Comparison of ENCODE assay signal across 10 cellular contexts in genomic region chr17:10197362-10197720, GRCh38. TPM values are rescaled to one million over a fixed set of nuclear protein-coding genes. Genes with fewer than 3 reads are reported as not detected.
DNase-seq lines count a peak whose midpoint lies in the region; ATAC-seq and TF ChIP-seq lines count a peak whose summit lies in the region.
"Had no signal": no experiment of that assay in that cellular context is flagged by ENCODE, and none has a peak within 500 bp of the region (broad histone marks: within the 10 kb centered on the region; RNA-seq: fewer than 3 reads in every experiment).

No MANE protein-coding gene starts in this region.

- H3K27me3 ChIP-seq in Loucy (ENCODE audit: insufficient read depth, low read length, poor library complexity, severe bottlenecking): no peaks in the 10 kb centered on the region
- no peaks in the 10 kb centered on the region for H3K27me3 ChIP-seq in tibial nerve
- H3K27me3 ChIP-seq in thyroid gland: no peaks in the 10 kb centered on the region

- no peak overlapping the region for H3K27ac Mint-ChIP-seq in naive B cell

- H3K9me3 Mint-ChIP-seq in naive B cell: peaks cover 6 to 22% (median 15%) of the 10 kb centered on the region in 7 donors

- peaks cover 4 to 19% (median 6%) of the 10 kb centered on the region in 3 donors for H3K4me1 Mint-ChIP-seq in naive B cell

- TF ChIP-seq POLR2A in tibial nerve (IDR thresholded peaks at IDR 0.05) (no peak), thyroid gland (IDR thresholded peaks at IDR 0.05) (no peak)

- H3K27ac ChIP-seq in tibial nerve (peak overlapping the region in 3 of 4 donors; percentile 41 to 80 (median 54)), thyroid gland (no peak overlapping the region)

- peaks cover 3 to 20% of the 10 kb centered on the region in 2 donors for H3K36me3 Mint-ChIP-seq in naive B cell

- intact Hi-C loops in thyroid gland (cut with DNase I): no loop called here

- ATAC-seq in naive B cell (ENCODE audit: low read depth in 2 of 2) (no peak), HG02884 (IDR thresholded peaks at IDR 0.05; ENCODE audit: unreplicated experiment) (no peak)

- H3F3A ChIP-seq in Loucy (ENCODE audit: low read depth): peaks cover 3% of the 10 kb centered on the region; the same call in 1 of the 2 replicates

- no peak for TF ChIP-seq EP300 in tibial nerve (IDR thresholded peaks at IDR 0.05)

- peaks cover 23% of the 10 kb centered on the region for H4K20me1 ChIP-seq in Loucy (ENCODE audit: insufficient read depth, low read length, poor library complexity, severe bottlenecking)

- H3K4me1 ChIP-seq in Loucy (ENCODE audit: insufficient read depth, low read length, poor library complexity, severe bottlenecking): peaks cover 41% of the 10 kb centered on the region
- peaks cover 0 to 22% (median 4%) of the 10 kb centered on the region in 4 donors for H3K4me1 ChIP-seq in tibial nerve
- H3K4me1 ChIP-seq in thyroid gland: no peaks in the 10 kb centered on the region

- peak overlapping the region; percentile 90 for H3K9ac ChIP-seq in Loucy (ENCODE audit: low read depth, low read length, poor library complexity, severe bottlenecking)

- no peaks in the 10 kb centered on the region for H3K9me3 ChIP-seq in Loucy (ENCODE audit: insufficient read depth, low read depth, low read length)
- peaks cover 0 to 22% (median 2%) of the 10 kb centered on the region in 4 donors for H3K9me3 ChIP-seq in tibial nerve
- H3K9me3 ChIP-seq in thyroid gland: no peaks in the 10 kb centered on the region

- no peak overlapping the region for H2AFZ ChIP-seq in Loucy (ENCODE audit: low read length)

- H3K27me3 Mint-ChIP-seq in naive B cell: peaks cover 6 to 16% (median 7%) of the 10 kb centered on the region in 3 donors

- no peaks in the 10 kb centered on the region for H3K9me2 ChIP-seq in Loucy (replicated peaks; ENCODE audit: low read depth, low read length)

- H3K36me3 ChIP-seq in Loucy (ENCODE audit: insufficient read depth, low read length) (no peaks in the 10 kb centered on the region), tibial nerve (peaks cover 0 to 12% (median 0%) of the 10 kb centered on the region in 3 donors), thyroid gland (no peaks in the 10 kb centered on the region)

- DNase-seq in fibroblast of villous mesenchyme (ENCODE audit: low read depth) (no peak), naive B cell (no peak), tibial nerve (ENCODE audit: low spot score in 2 of 2) (no peak), kidney glomerular epithelial cell (lab: John Stamatoyannopoulos, UW) (no peak), thyroid gland (no peak)
- DNase-seq in activated naive CD4-positive, alpha-beta T cell (lab: John Stamatoyannopoulos, UW): no peak
- DNase-seq: activated naive CD4-positive, alpha-beta T cell treated with Interleukin-2 at 50 U/mL for 16 hours; NCI-H1417 treated with DMSO at 0.1 percent for 48 hours had no signal

- H3K4me3 ChIP-seq in Loucy (ENCODE audit: low read length, poor library complexity, severe bottlenecking) (peak overlapping the region; percentile 79), fibroblast of villous mesenchyme (ENCODE audit: low read depth, low read length) (peak overlapping the region; percentile 71), tibial nerve (peak overlapping the region; percentile 50 to 84 (median 60)), thyroid gland (replicated peaks in 1 of 3) (peak overlapping the region in 1 of 3 donors; percentile 44)

- peak overlapping the region; percentile 99 for H3K4me2 ChIP-seq in Loucy (ENCODE audit: low read depth, low read length, poor library complexity, severe bottlenecking)

- H3K4me3 Mint-ChIP-seq in naive B cell: peak overlapping the region; percentile 17 to 72 (median 54)

- WGBS in tibial nerve, 2 donors: 13 to 29% methylated on average over 4 of the region's 11 CpGs
- WGBS in thyroid gland, 2 donors: 39 to 47% methylated on average over 6 to 9 of the region's 11 CpGs

- H3K79me2 ChIP-seq in Loucy (ENCODE audit: insufficient read depth, low read length): peaks cover 68% of the 10 kb centered on the region

- TF ChIP-seq CTCF in Loucy (conservative IDR thresholded peaks at IDR 0.05; ENCODE audit: low read length) (no peak), fibroblast of villous mesenchyme (IDR thresholded peaks at IDR 0.05; ENCODE audit: insufficient read depth, low read depth, low read length) (no peak), tibial nerve (IDR thresholded peaks at IDR 0.05) (no peak), thyroid gland (IDR thresholded peaks at IDR 0.05) (no peak)

RNA-seq across cellular contexts. Expression of gene GAS7, which starts 1.1 kb away (rescaled TPM):
- total RNA-seq in fibroblast of villous mesenchyme (4.5 and 8.6 TPM in 2 replicates), tibial nerve (100 to 1,000 TPM; 242 to 309 (median 264) TPM), thyroid gland (10 to 100 TPM in 3 of 4 donors, 1 to 10 TPM in 1; 7.5 to 30.3 (median 24.1) TPM)
- 1 to 10 TPM in 5 of 6 donors, not detected in 1; 1.1 to 3.6 (median 1.8) TPM for polyA plus RNA-seq in naive B cell (ENCODE audit: low read depth in 6 of 6)

Comparison
In these comparisons a context has a peak if more than half of its experiments do, and no peak if none do; other contexts are left out.
1. H3K27ac ChIP-seq: peak in tibial nerve (3 of 4); none in thyroid gland (0 of 3).
2. RNA of gene GAS7, which starts 1.1 kb away (total RNA-seq): 242 to 309 TPM in tibial nerve; 7.5 to 30.3 TPM in thyroid gland and 4.5 to 8.6 TPM in fibroblast of villous mesenchyme; every median in the first group is over 4 times any median in the second.